7 cellular contexts compared by ENCODE assay signal in genomic region chr1:19010995-19011696, GRCh38. TPM values are rescaled to one million over a fixed set of nuclear protein-coding genes. Genes with fewer than 3 reads are reported as not detected.
DNase-seq lines count a peak whose midpoint lies in the region; FAIRE-seq and TF ChIP-seq lines count a peak whose summit lies in the region.

No MANE protein-coding gene starts in this region.

- DNase-seq in GOT3 (lab: John Stamatoyannopoulos, UW) (peak; percentile 79), SJCRH30 (peak; percentile 77 to 81), left ventricle myocardium inferior (peak; percentile 32), small intestine (peak; percentile 94), OCI-M2 (lab: John Stamatoyannopoulos, UW; ENCODE audit: unreplicated experiment) (no peak), NCI-H345 treated with DMSO at 0.1 percent for 48 hours (lab: John Stamatoyannopoulos, UW; ENCODE audit: unreplicated experiment) (no peak)
- DNase-seq in activated naive CD4-positive, alpha-beta T cell treated with anti-CD3 and anti-CD28 coated beads, Interleukin-2, amount 50 U/mL, for 16 hours, result peak; percentile 81

- peaks cover 50% of the 10 kb centered on the region for H3K4me1 ChIP-seq in SJCRH30
- peaks cover 6% of the 10 kb centered on the region for H3K4me1 ChIP-seq in left ventricle myocardium inferior
- peaks cover 5 to 9% of the 10 kb centered on the region in 2 donors for H3K4me1 ChIP-seq in small intestine (ENCODE audit: control insufficient read depth in 2 of 2, insufficient read depth in 1 of 2, low read depth in 1 of 2, low read length in 1 of 2)

- H3K27ac ChIP-seq in SJCRH30, result peak overlapping the region; percentile 43
- no peak overlapping the region for H3K27ac ChIP-seq in left ventricle myocardium inferior (replicated peaks)
- peak overlapping the region; percentile 74 to 81 for H3K27ac ChIP-seq in small intestine (ENCODE audit: low read depth in 1 of 2, low read length in 1 of 2)

- no peak for TF ChIP-seq CTCF in left ventricle myocardium inferior (IDR thresholded peaks at IDR 0.05; ENCODE audit: borderline replicate concordance)

- H3K36me3 ChIP-seq in SJCRH30 (no peaks in the 10 kb centered on the region), left ventricle myocardium inferior (no peaks in the 10 kb centered on the region), small intestine (ENCODE audit: control insufficient read depth in 2 of 2, insufficient read depth in 2 of 2, low read length in 2 of 2) (no peaks in the 10 kb centered on the region)

- H3K4me3 ChIP-seq in SJCRH30 (no peak overlapping the region), left ventricle myocardium inferior (no peak overlapping the region), small intestine (ENCODE audit: low read depth in 1 of 2, low read length in 2 of 2) (peak overlapping the region in 1 of 2 donors; percentile 15)

- FAIRE-seq in small intestine (lab: Jason Lieb, UNC), result no peak

- WGBS in small intestine, 3 donors, result 3 to 22% (median 7%) methylated on average over 18 of the region's 18 CpGs

- H3K9me3 ChIP-seq in SJCRH30 (replicated peaks) (no peaks in the 10 kb centered on the region), left ventricle myocardium inferior (replicated peaks) (no peaks in the 10 kb centered on the region), small intestine (ENCODE audit: control insufficient read depth, low read depth) (no peaks in the 10 kb centered on the region)

- no peaks in the 10 kb centered on the region for H3K27me3 ChIP-seq in SJCRH30
- H3K27me3 ChIP-seq in left ventricle myocardium inferior (ENCODE audit: low read depth), result peaks cover 28% of the 10 kb centered on the region
- H3K27me3 ChIP-seq in small intestine (ENCODE audit: control insufficient read depth in 2 of 2, insufficient read depth in 2 of 2, low read length in 2 of 2), result no peaks in the 10 kb centered on the region

- intact Hi-C loops in left ventricle myocardium inferior (cut with micrococcal nuclease), result no loop called here

RNA-seq across cellular contexts. Expression of gene IFFO2, which starts 54.7 kb away (rescaled TPM):
- total RNA-seq in SJCRH30 (2014; rRNA removed; shearing (Covaris generic)), result 5.9 and 6.2 TPM in 2 replicates
- total RNA-seq in left ventricle myocardium inferior, result 3.3 TPM
- polyA plus RNA-seq in small intestine, result 1 to 10 TPM in 2 of 3 donors, under 1 TPM in 1; 0.22 to 3.5 (median 1.4) TPM

Comparison
In these comparisons a context has a peak if more than half of its experiments do, and no peak if none do; other contexts are left out.
1. DNase-seq: peak in GOT3 (single experiment), SJCRH30 (2 of 2), activated naive CD4-positive, alpha-beta T cell treated with anti-CD3 and anti-CD28 coated beads, Interleukin-2, amount 50 U/mL, for 16 hours (single experiment), left ventricle myocardium inferior (single experiment) and small intestine (single experiment); none in OCI-M2 (single experiment) and NCI-H345 treated with DMSO at 0.1 percent for 48 hours (single experiment).